In genomic region chr12:92859650-92860386, GRCh38 we compare ENCODE assay signal across 15 cellular contexts.
A peak's percentile ranks its signal among the peaks of the same experiment; 100 is the strongest.
DNase-seq lines count a peak whose midpoint lies in the region; ATAC-seq and TF ChIP-seq lines count a peak whose summit lies in the region.
"Had no signal": no experiment of that assay in that cellular context is flagged by ENCODE, and none has a peak within 500 bp of the region (broad histone marks: within the 10 kb centered on the region; RNA-seq: fewer than 3 reads in every experiment).

No MANE protein-coding gene starts in this region.

- no peak overlapping the region for H3K4me3 Mint-ChIP-seq in endodermal cell
- H3K4me3 Mint-ChIP-seq: activated CD8-positive, alpha-beta T cell treated with anti-CD3 and anti-CD28 coated beads for 36 hours; central memory CD8-positive, alpha-beta T cell; naive B cell had no signal

- H3K27ac ChIP-seq in endodermal cell (ENCODE audit: low read depth, low read length) (no peak overlapping the region), osteoblast (ENCODE audit: low read depth, low read length) (no peak overlapping the region)
- H3K27ac ChIP-seq: adrenal gland, VCaP had no signal

- peaks cover 3% of the 10 kb centered on the region for H3K4me1 Mint-ChIP-seq in endodermal cell

- H3K4me1 ChIP-seq in endodermal cell (ENCODE audit: control insufficient read depth, insufficient read depth, low read length) (no peaks in the 10 kb centered on the region), osteoblast (ENCODE audit: insufficient read depth, low read length) (no peaks in the 10 kb centered on the region)
- H3K4me1 ChIP-seq: adrenal gland had no signal

- no peak for ATAC-seq in GM18868 (IDR thresholded peaks at IDR 0.05; ENCODE audit: unreplicated experiment)
- no peak for ATAC-seq in HG02840 (IDR thresholded peaks at IDR 0.05; ENCODE audit: low FRiP score, unreplicated experiment)
- ATAC-seq: activated CD8-positive, alpha-beta T cell treated with anti-CD3 and anti-CD28 coated beads for 36 hours; left lobe of liver had no signal

- H3K27me3 ChIP-seq in endodermal cell (ENCODE audit: control insufficient read depth, insufficient read depth, low read length, poor library complexity, severe bottlenecking), result no peaks in the 10 kb centered on the region
- no peaks in the 10 kb centered on the region for H3K27me3 ChIP-seq in osteoblast (ENCODE audit: insufficient read depth, low read length)
- H3K27me3 ChIP-seq: adrenal gland had no signal

- 91 to 95% methylated on average over 7 of the region's 7 CpGs for WGBS in endodermal cell (ENCODE audit: insufficient coverage in 1 of 2, insufficient read length in 1 of 2), 2 experiments

- no peaks in the 10 kb centered on the region for H3K9me3 Mint-ChIP-seq in endodermal cell
- H3K9me3 Mint-ChIP-seq: activated CD8-positive, alpha-beta T cell treated with anti-CD3 and anti-CD28 coated beads for 36 hours; central memory CD8-positive, alpha-beta T cell had no signal

- DNase-seq in DMS79 treated with DMSO at 0.1 percent for 48 hours (lab: John Stamatoyannopoulos, UW), result peak; percentile 44
- peak; percentile 92 for DNase-seq in NCI-H146 (lab: John Stamatoyannopoulos, UW)
- peak; percentile 14 for DNase-seq in NCI-H510A (lab: John Stamatoyannopoulos, UW)
- no peak for DNase-seq in endodermal cell
- DNase-seq in osteoblast (ENCODE audit: insufficient read length, low spot score, missing footprints), result no peak
- no peak for DNase-seq in stimulated activated CD4-positive, alpha-beta T cell treated with anti-CD3 and anti-CD28 coated beads, Interleukin-2, amount 100 ng/mL, for 24 hours
- DNase-seq: activated CD8-positive, alpha-beta T cell treated with anti-CD3 and anti-CD28 coated beads for 36 hours; adrenal gland; naive B cell had no signal

- H3K27me3 Mint-ChIP-seq in endodermal cell (ENCODE audit: insufficient read depth), result no peaks in the 10 kb centered on the region
- H3K27me3 Mint-ChIP-seq: activated CD8-positive, alpha-beta T cell treated with anti-CD3 and anti-CD28 coated beads for 36 hours; central memory CD8-positive, alpha-beta T cell; naive B cell; progenitor cell of endocrine pancreas had no signal

- TF ChIP-seq CTCF in endodermal cell (conservative IDR thresholded peaks at IDR 0.05) (peak; percentile 23), osteoblast (IDR thresholded peaks at IDR 0.05; ENCODE audit: extremely low read depth, low read depth, low read length) (no peak)

- H3K36me3 ChIP-seq in endodermal cell (ENCODE audit: control insufficient read depth, insufficient read depth, low read length), result peaks cover 85% of the 10 kb centered on the region
- peaks cover 29% of the 10 kb centered on the region for H3K36me3 ChIP-seq in osteoblast (ENCODE audit: insufficient read depth, low read length)

- H3K79me2 ChIP-seq in osteoblast (ENCODE audit: insufficient read depth, low read length), result peaks cover 18% of the 10 kb centered on the region

- H3K36me3 Mint-ChIP-seq in endodermal cell (ENCODE audit: low read depth), result peaks cover 34% of the 10 kb centered on the region

- H3K4me3 ChIP-seq in endodermal cell (ENCODE audit: low read length) (no peak overlapping the region), osteoblast (ENCODE audit: insufficient read depth, low read length) (no peak overlapping the region)
- H3K4me3 ChIP-seq: adrenal gland had no signal

- H3K9me3 ChIP-seq in endodermal cell (ENCODE audit: control insufficient read depth, low read length) (no peaks in the 10 kb centered on the region), osteoblast (ENCODE audit: low read depth, low read length) (no peaks in the 10 kb centered on the region)
- H3K9me3 ChIP-seq: adrenal gland had no signal

- no peak overlapping the region for H3K9ac ChIP-seq in endodermal cell (ENCODE audit: extremely low read depth, low read length, poor library complexity, severe bottlenecking)

- H2AFZ ChIP-seq in osteoblast (ENCODE audit: low read length), result no peak overlapping the region

- no peak overlapping the region for H3K27ac Mint-ChIP-seq in endodermal cell
- H3K27ac Mint-ChIP-seq: activated CD8-positive, alpha-beta T cell treated with anti-CD3 and anti-CD28 coated beads for 36 hours had no signal

- no peaks in the 10 kb centered on the region for H4K20me1 ChIP-seq in osteoblast (ENCODE audit: insufficient read depth, low read length)

- no peak overlapping the region for H3K4me2 ChIP-seq in osteoblast (ENCODE audit: insufficient read depth, low read length)

Comparison
In these comparisons a context has a peak if more than half of its experiments do, and no peak if none do; other contexts are left out.
1. DNase-seq: peak in DMS79 treated with DMSO at 0.1 percent for 48 hours (single experiment), NCI-H146 (single experiment) and NCI-H510A (single experiment); none in endodermal cell (single experiment), osteoblast (single experiment) and stimulated activated CD4-positive, alpha-beta T cell treated with anti-CD3 and anti-CD28 coated beads, Interleukin-2, amount 100 ng/mL, for 24 hours (0 of 2).